In the genomic region with DNA sequence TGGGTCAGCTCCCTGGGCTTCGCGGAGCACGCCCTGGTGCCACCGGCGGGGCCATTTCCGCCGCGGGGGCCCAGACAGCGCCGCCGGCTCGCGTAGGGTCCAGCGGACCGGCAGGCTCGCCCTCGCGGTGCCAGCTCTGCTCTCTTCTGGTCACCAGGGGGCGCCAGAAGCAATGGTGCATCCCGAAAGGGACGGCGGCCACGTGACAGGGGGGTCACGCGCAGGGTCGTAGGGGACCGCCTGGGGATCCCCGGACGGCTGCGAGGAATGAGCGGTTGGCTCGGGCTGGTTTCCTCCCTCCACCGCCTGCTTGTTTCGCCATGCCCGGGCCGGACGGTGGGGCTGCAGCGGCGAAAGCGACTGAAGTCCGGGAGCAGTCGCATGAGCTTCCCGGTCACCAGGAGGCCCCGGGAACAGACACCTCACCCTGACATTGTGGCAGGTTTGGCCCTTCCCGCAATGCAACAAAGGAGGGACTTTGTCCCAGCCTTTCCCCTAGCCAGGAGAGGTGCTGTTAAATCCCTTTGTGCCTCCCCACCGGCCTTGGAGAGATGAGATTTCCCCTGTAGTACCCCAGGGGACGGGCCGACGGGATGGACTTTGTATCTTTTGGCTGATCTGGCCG, we compare ENCODE assay signal across 1 cellular context.
TF ChIP-seq lines count a peak whose summit lies in the region.

No MANE protein-coding gene starts in this region.

TF ChIP-seq in GM12878, 131 proteins besides CTCF, POLR2A, EP300 and RAD21 (continued from another document):
- TF ChIP-seq BMI1 (IDR thresholded peaks at IDR 0.05; ENCODE audit: borderline replicate concordance) (no peak), RUNX3 (IDR thresholded peaks at IDR 0.05; ENCODE audit: low read length) (no peak), BACH1 (IDR thresholded peaks at IDR 0.05; ENCODE audit: borderline replicate concordance) (no peak)
